In genomic region chrX:110265624-110266023, GRCh38 we compare ENCODE assay signal across 1 cellular context.
TF ChIP-seq lines count a peak whose summit lies in the region.

No MANE protein-coding gene starts in this region.

TF ChIP-seq in SK-N-SH, 30 proteins besides CTCF, POLR2A, EP300 and RAD21 (continued from another document):
- TF ChIP-seq REST (IDR thresholded peaks at IDR 0.05; ENCODE audit: low read depth, low read length) (no peak), TCF12 (IDR thresholded peaks at IDR 0.05) (0 out of 2 replicates have a peak, but pooled peaks have one; percentile 4)
